In genomic region chr13:96958286-96958891, GRCh38 we compare ENCODE assay signal across 8 cellular contexts. TPM values are rescaled to one million over a fixed set of nuclear protein-coding genes. Genes with fewer than 3 reads are reported as not detected.
DNase-seq lines count a peak whose midpoint lies in the region; ATAC-seq and TF ChIP-seq lines count a peak whose summit lies in the region.

No MANE protein-coding gene starts in this region.

- TF ChIP-seq POLR2A in thyroid gland (IDR thresholded peaks at IDR 0.05), result no peak

- no peaks in the 10 kb centered on the region for H3K27me3 ChIP-seq in thyroid gland

- H3K9me3 ChIP-seq in thyroid gland, result no peaks in the 10 kb centered on the region

- intact Hi-C loops in thyroid gland (cut with DNase I), result loop anchor here (10.0 kb wide), 1 partner anchor 134 kb away; no protein-coding TSS in a partner anchor

- CTCF ChIA-PET in AG04449 (lab: Yijun Ruan, JAX), result interaction anchor here (0.7 to 1.9 kb wide), 15 partner anchors 8 to 938 kb away, joined by 3 to 12 read pairs (median 3); no protein-coding TSS in a partner anchor

- ATAC-seq in GM18511 (IDR thresholded peaks at IDR 0.05; ENCODE audit: unreplicated experiment) (peak; percentile 83), HG02623 (IDR thresholded peaks at IDR 0.05; ENCODE audit: unreplicated experiment) (no peak), HG02938 (IDR thresholded peaks at IDR 0.05; ENCODE audit: unreplicated experiment) (no peak)

- no peak overlapping the region for H3K27ac ChIP-seq in thyroid gland

- H3K4me3 ChIP-seq in AG04449 (ENCODE audit: low read depth, low read length) (no peak overlapping the region), thyroid gland (replicated peaks in 1 of 3) (no peak overlapping the region)

- no peaks in the 10 kb centered on the region for H3K36me3 ChIP-seq in thyroid gland

- no peak for DNase-seq in AG04449 (ENCODE audit: low read depth, low spot score)
- DNase-seq in NAMALWA (ENCODE audit: low spot score), result peak; percentile 72
- peak; percentile 53 for DNase-seq in SW480 (ENCODE audit: low spot score)
- DNase-seq in glomerular endothelial cell (ENCODE audit: extremely low read depth, low read depth, low spot score), result peak; percentile 12
- DNase-seq in thyroid gland, result peak; percentile 13 to 20

- TF ChIP-seq CTCF in AG04449 (IDR thresholded peaks at IDR 0.05; ENCODE audit: insufficient read depth, low read length, missing control alignments) (peak; percentile 47), thyroid gland (IDR thresholded peaks at IDR 0.05) (peak; percentile 30 to 74 (median 64))

- POLR2A ChIA-PET in AG04449 (lab: Yijun Ruan, JAX), result no interaction called here

- 40 to 43% methylated on average over 5 of the region's 5 CpGs for WGBS in thyroid gland, 2 donors

- H3K4me1 ChIP-seq in thyroid gland, result peaks cover 0 to 7% of the 10 kb centered on the region in 2 donors

RNA-seq across cellular contexts. Expression of gene OXGR1, which starts 35.9 kb away (rescaled TPM):
- total RNA-seq in glomerular endothelial cell, result not detected in 2 replicates
- 1 to 10 TPM; 1.2 to 6.7 (median 4.4) TPM for total RNA-seq in thyroid gland
